ENCODE assay signal across 9 cellular contexts in genomic region chr6:7058250-7058923, GRCh38. TPM values are rescaled to one million over a fixed set of nuclear protein-coding genes. Genes with fewer than 3 reads are reported as not detected.
A peak's percentile ranks its signal among the peaks of the same experiment; 100 is the strongest.
DNase-seq lines count a peak whose midpoint lies in the region; ATAC-seq and TF ChIP-seq lines count a peak whose summit lies in the region.
"Had no signal": no experiment of that assay in that cellular context is flagged by ENCODE, and none has a peak within 500 bp of the region (broad histone marks: within the 10 kb centered on the region; RNA-seq: fewer than 3 reads in every experiment).

No MANE protein-coding gene starts in this region.

- peaks cover 11% of the 10 kb centered on the region for H3K4me1 ChIP-seq in GM23248 (ENCODE audit: insufficient read depth)
- peaks cover 12 to 16% of the 10 kb centered on the region in 2 donors for H3K4me1 ChIP-seq in gastrocnemius medialis
- H3K4me1 ChIP-seq in endodermal cell (ENCODE audit: control insufficient read depth, insufficient read depth, low read length) = peaks cover 2% of the 10 kb centered on the region
- H3K4me1 ChIP-seq in spleen = peaks cover 0 to 10% (median 2%) of the 10 kb centered on the region in 6 donors

- 38 to 48% methylated on average over 4 of the region's 4 CpGs for WGBS in GM23248 (ENCODE audit: low coverage in 1 of 2, low lambda C conversion rate in 2 of 2, missing lambda C conversion rate in 2 of 2), 2 experiments
- WGBS in endodermal cell (ENCODE audit: insufficient coverage in 1 of 2, insufficient read length in 1 of 2), 2 experiments = 89 to 100% methylated on average over 3 to 4 of the region's 4 CpGs
- WGBS in spleen, 5 donors = 79 to 91% (median 83%) methylated on average over 4 of the region's 4 CpGs

- H3K9me2 ChIP-seq in GM23248 (ENCODE audit: insufficient read depth) = no peaks in the 10 kb centered on the region

- H3K4me2 ChIP-seq in GM23248 (ENCODE audit: unreplicated experiment) = peak overlapping the region; percentile 75

- H3K4me3 ChIP-seq in GM23248 = no peak overlapping the region
- H3K4me3 ChIP-seq in epithelial cell of esophagus (ENCODE audit: low read length) = no peak overlapping the region
- peak overlapping the region in 3 of 4 donors; percentile 19 to 28 (median 23) for H3K4me3 ChIP-seq in gastrocnemius medialis
- no peak overlapping the region for H3K4me3 ChIP-seq in endodermal cell (ENCODE audit: low read length)
- no peak overlapping the region for H3K4me3 ChIP-seq in spleen

- peak overlapping the region; percentile 15; the same call in 1 of the 2 replicates for H3K9ac ChIP-seq in GM23248
- H3K9ac ChIP-seq in endodermal cell (ENCODE audit: extremely low read depth, low read length, poor library complexity, severe bottlenecking) = no peak overlapping the region

- peaks cover under 1% of the 10 kb centered on the region for H3K4me1 Mint-ChIP-seq in endodermal cell

- H3K9me3 Mint-ChIP-seq in endodermal cell = no peaks in the 10 kb centered on the region
- H3K9me3 Mint-ChIP-seq: IgD-negative memory B cell had no signal

- no peaks in the 10 kb centered on the region for H3K36me3 Mint-ChIP-seq in endodermal cell (ENCODE audit: low read depth)
- H3K36me3 Mint-ChIP-seq: IgD-negative memory B cell had no signal

- H3F3A ChIP-seq in GM23248 (ENCODE audit: insufficient read depth) = 0 out of 2 replicates have a peak, but pooled peaks cover 7% of the 10 kb centered on the region

- no peak overlapping the region for H3K27ac Mint-ChIP-seq in endodermal cell

- peak; percentile 98 for ATAC-seq in gastrocnemius medialis

- H3K4me3 Mint-ChIP-seq in endodermal cell = no peak overlapping the region
- H3K4me3 Mint-ChIP-seq: IgD-negative memory B cell had no signal

- H3K27ac ChIP-seq in GM23248 = peak overlapping the region; percentile 65
- peak overlapping the region; percentile 91 to 97 (median 94) for H3K27ac ChIP-seq in gastrocnemius medialis
- no peak overlapping the region for H3K27ac ChIP-seq in endodermal cell (ENCODE audit: low read depth, low read length)
- no peak overlapping the region for H3K27ac ChIP-seq in spleen

- no peaks in the 10 kb centered on the region for H3K27me3 ChIP-seq in GM23248 (replicated peaks; ENCODE audit: insufficient read depth)
- no peaks in the 10 kb centered on the region for H3K27me3 ChIP-seq in gastrocnemius medialis
- no peaks in the 10 kb centered on the region for H3K27me3 ChIP-seq in endodermal cell (ENCODE audit: control insufficient read depth, insufficient read depth, low read length, poor library complexity, severe bottlenecking)
- H3K27me3 ChIP-seq in spleen (replicated peaks in 1 of 7) = no peaks in the 10 kb centered on the region

- H2AFZ ChIP-seq in GM23248 = peak overlapping the region; percentile 41; the same call in 1 of the 2 replicates

- H4K20me1 ChIP-seq in GM23248 (ENCODE audit: insufficient read depth) = no peaks in the 10 kb centered on the region

- no peaks in the 10 kb centered on the region for H3K79me2 ChIP-seq in GM23248 (ENCODE audit: insufficient read depth)

- in situ Hi-C loops in GM23248 (cut with MboI) (no loop called here), gastrocnemius medialis (cut with MboI; ENCODE audit: low sequenced_read_pairs in 4 of 4) (no loop called here)

- peak; percentile 63 to 67 for TF ChIP-seq POLR2A in gastrocnemius medialis (IDR thresholded peaks at IDR 0.05)
- no peak for TF ChIP-seq POLR2A in spleen (IDR thresholded peaks at IDR 0.05)

- H3K36me3 ChIP-seq in GM23248 (ENCODE audit: low read depth) (no peaks in the 10 kb centered on the region), gastrocnemius medialis (no peaks in the 10 kb centered on the region), endodermal cell (ENCODE audit: control insufficient read depth, insufficient read depth, low read length) (no peaks in the 10 kb centered on the region), spleen (no peaks in the 10 kb centered on the region)

- DNase-seq in GM23248 (peak; percentile 95), NOMO-1 (lab: John Stamatoyannopoulos, UW; ENCODE audit: unreplicated experiment in 2 of 2) (peak; percentile 70 to 93), epithelial cell of esophagus (ENCODE audit: low read depth) (peak; percentile 100), gastrocnemius medialis (peak; percentile 89 to 92), NK-92 (lab: John Stamatoyannopoulos, UW; ENCODE audit: unreplicated experiment) (no peak), DMS 273 (lab: John Stamatoyannopoulos, UW; ENCODE audit: unreplicated experiment) (no peak), endodermal cell (no peak), spleen (no peak)

- H3K9me3 ChIP-seq in GM23248 (ENCODE audit: low read depth) (no peaks in the 10 kb centered on the region), gastrocnemius medialis (no peaks in the 10 kb centered on the region), endodermal cell (ENCODE audit: control insufficient read depth, low read length) (no peaks in the 10 kb centered on the region), spleen (no peaks in the 10 kb centered on the region)

- TF ChIP-seq CTCF in epithelial cell of esophagus (IDR thresholded peaks at IDR 0.05; ENCODE audit: insufficient read depth, low read depth, low read length, missing control alignments) (no peak), gastrocnemius medialis (IDR thresholded peaks at IDR 0.05 in 4 of 5, conservative IDR thresholded peaks at IDR 0.05 in 1 of 5) (no peak), endodermal cell (conservative IDR thresholded peaks at IDR 0.05) (no peak), spleen (IDR thresholded peaks at IDR 0.05 in 8 of 11, conservative IDR thresholded peaks at IDR 0.05 in 3 of 11) (no peak)

- peaks cover 2% of the 10 kb centered on the region for H3K27me3 Mint-ChIP-seq in endodermal cell (ENCODE audit: insufficient read depth)

- intact Hi-C loops in gastrocnemius medialis (cut with DNase I; ENCODE audit: low total_unique reads) (loop anchor here (2.0 to 10.0 kb wide), 4 partner anchors 50 to 234 kb away; no protein-coding TSS in a partner anchor), spleen (cut with DNase I; ENCODE audit: low total_unique reads) (no loop called here)

RNA-seq across cellular contexts. Expression of gene RREB1, which starts 49.4 kb away (rescaled TPM):
- total RNA-seq in GM23248 (2014; rRNA removed; shearing (Covaris generic)) = 9.4 and 12.4 TPM in 2 replicates
- polyA plus RNA-seq in GM23248 (2016; fragmentation: Nextera tagmentation; extraction: Ambion mirVana) (6.4 and 7.5 TPM in 2 replicates), spleen (1 to 10 TPM; 3.2 to 7.4 (median 4.7) TPM)
- total RNA-seq in gastrocnemius medialis (10 to 100 TPM; 18.0 to 41.3 (median 39.2) TPM), endodermal cell (10 to 100 TPM; 51.2 to 64.3 TPM), spleen (10 to 100 TPM; 48.5 to 72.0 (median 58.1) TPM)
- 13.7 TPM for polyA plus RNA-seq in endodermal cell (2013, experiment 1 of 2)
- polyA plus RNA-seq in endodermal cell (2013, experiment 2 of 2) = 15.6 TPM

Comparison
In these comparisons a context has a peak if more than half of its experiments do, and no peak if none do; other contexts are left out.
1. DNase-seq: peak in GM23248 (single experiment), NOMO-1 (2 of 2), epithelial cell of esophagus (single experiment) and gastrocnemius medialis (2 of 2); none in NK-92 (single experiment), DMS 273 (single experiment), endodermal cell (single experiment) and spleen (single experiment).
2. H3K27ac ChIP-seq: peak in GM23248 (single experiment) and gastrocnemius medialis (4 of 4); none in endodermal cell (single experiment) and spleen (0 of 8).
3. H3K4me3 ChIP-seq: peak in gastrocnemius medialis (3 of 4); none in GM23248 (single experiment), epithelial cell of esophagus (single experiment), endodermal cell (single experiment) and spleen (0 of 8).
4. POLR2A ChIP-seq: peak in gastrocnemius medialis (2 of 2); none in spleen (0 of 3).